ENCODE assay signal across 8 cellular contexts in genomic region chr13:27619093-27619705, GRCh38. TPM values are rescaled to one million over a fixed set of nuclear protein-coding genes. Genes with fewer than 3 reads are reported as not detected.
DNase-seq lines count a peak whose midpoint lies in the region; ATAC-seq and TF ChIP-seq lines count a peak whose summit lies in the region.

No MANE protein-coding gene starts in this region.

- peaks cover 15% of the 10 kb centered on the region for H4K20me1 ChIP-seq in DOHH2 (ENCODE audit: control insufficient read depth, insufficient read depth, low read depth, low read length)
- H4K20me1 ChIP-seq in PC-3 (ENCODE audit: low read length): peaks cover 31% of the 10 kb centered on the region

- no peak for ATAC-seq in PC-3

- H3K9me2 ChIP-seq in DOHH2 (replicated peaks; ENCODE audit: control insufficient read depth, low read length): no peaks in the 10 kb centered on the region
- H3K9me2 ChIP-seq in PC-3 (replicated peaks; ENCODE audit: low read length): no peaks in the 10 kb centered on the region

- no peaks in the 10 kb centered on the region for H3K9me3 ChIP-seq in DOHH2 (ENCODE audit: control insufficient read depth, insufficient read depth, low read length)
- H3K9me3 ChIP-seq in PC-3 (ENCODE audit: low read length): no peaks in the 10 kb centered on the region
- no peaks in the 10 kb centered on the region for H3K9me3 ChIP-seq in parathyroid adenoma (ENCODE audit: control insufficient read depth, low read length)

- DNase-seq in PC-3 (peak; percentile 21), erythroblast (lab: John Stamatoyannopoulos, UW) (peak; percentile 25 to 60), Ammon's horn (ENCODE audit: low spot score) (no peak), NCI-H524 treated with DMSO at 0.1 percent for 48 hours (lab: John Stamatoyannopoulos, UW) (no peak), HuH-7 (ENCODE audit: low spot score) (no peak), putamen (ENCODE audit: low spot score) (no peak)

- H3K27me3 ChIP-seq in DOHH2 (ENCODE audit: control insufficient read depth, low read length) (no peaks in the 10 kb centered on the region), PC-3 (ENCODE audit: low read length) (no peaks in the 10 kb centered on the region), parathyroid adenoma (ENCODE audit: control insufficient read depth, insufficient read depth, low read length) (no peaks in the 10 kb centered on the region)

- CTCF ChIA-PET in PC-3 (lab: Charles Lee): interaction anchor here (0.6 to 1.8 kb wide), 3 partner anchors 24 to 193 kb away, joined by 3 to 8 read pairs (median 3); no protein-coding TSS in a partner anchor

- peaks cover 89% of the 10 kb centered on the region for H3K79me2 ChIP-seq in DOHH2 (ENCODE audit: control insufficient read depth, low read length)
- H3K79me2 ChIP-seq in PC-3 (ENCODE audit: low read length): peaks cover 81% of the 10 kb centered on the region
- H3K79me2 ChIP-seq in parathyroid adenoma: peaks cover 22% of the 10 kb centered on the region

- H2AFZ ChIP-seq in PC-3 (ENCODE audit: low read length): peak overlapping the region; percentile 73
- H2AFZ ChIP-seq in parathyroid adenoma: peak overlapping the region; percentile 75

- H3K9ac ChIP-seq in PC-3 (ENCODE audit: low read length): peak overlapping the region; percentile 93
- H3K9ac ChIP-seq in parathyroid adenoma: no peak overlapping the region

- H3K4me3 ChIP-seq in DOHH2 (ENCODE audit: low read length) (peak overlapping the region; percentile 88), PC-3 (ENCODE audit: low read length) (peak overlapping the region; percentile 94), parathyroid adenoma (ENCODE audit: low read depth, low read length) (peak overlapping the region; percentile 86)

- intact Hi-C loops in PC-3 (cut with micrococcal nuclease): loop anchor here (5.0 kb wide), 2 partner anchors 62 to 87 kb away; no protein-coding TSS in a partner anchor

- no peak for TF ChIP-seq CTCF in DOHH2 (IDR thresholded peaks at IDR 0.05; ENCODE audit: low read depth, low read length, poor library complexity, severe bottlenecking)
- TF ChIP-seq CTCF in PC-3 (conservative IDR thresholded peaks at IDR 0.05; ENCODE audit: low read depth, low read length): no peak
- no peak for TF ChIP-seq CTCF in parathyroid adenoma (IDR thresholded peaks at IDR 0.05)

- H3K36me3 ChIP-seq in DOHH2 (ENCODE audit: control insufficient read depth, low read length) (peaks cover 25% of the 10 kb centered on the region), PC-3 (ENCODE audit: low read depth, low read length) (peaks cover 28% of the 10 kb centered on the region), parathyroid adenoma (ENCODE audit: control insufficient read depth, insufficient read depth, low read length) (no peaks in the 10 kb centered on the region)

- BruUV-seq in PC-3 (replicated peaks; lab: Mats Ljungman, UMichigan): no TSS peak

- H3K4me1 ChIP-seq in DOHH2 (ENCODE audit: control insufficient read depth, low read length): peaks cover 46% of the 10 kb centered on the region
- peaks cover 35% of the 10 kb centered on the region for H3K4me1 ChIP-seq in PC-3 (ENCODE audit: insufficient read depth, low read length)
- peaks cover 3% of the 10 kb centered on the region for H3K4me1 ChIP-seq in parathyroid adenoma

- TF ChIP-seq POLR2A in erythroblast (IDR thresholded peaks at IDR 0.05; ENCODE audit: low read length): no peak

- H3F3A ChIP-seq in DOHH2 (ENCODE audit: control insufficient read depth, insufficient read depth) (peaks cover 7% of the 10 kb centered on the region), PC-3 (ENCODE audit: low read length, unreplicated experiment) (no peaks in the 10 kb centered on the region)

- H3K4me2 ChIP-seq in DOHH2 (ENCODE audit: low read length) (peak overlapping the region; percentile 80), PC-3 (ENCODE audit: low read length) (peak overlapping the region; percentile 93), parathyroid adenoma (ENCODE audit: low read length) (peak overlapping the region; percentile 97)

- H3K27ac ChIP-seq in DOHH2 (ENCODE audit: low read depth, low read length) (no peak overlapping the region), PC-3 (ENCODE audit: low read length) (no peak overlapping the region), parathyroid adenoma (peak overlapping the region; percentile 98)

- POLR2A ChIA-PET in PC-3 (lab: Charles Lee; ENCODE audit: unreplicated experiment): no interaction called here

RNA-seq across cellular contexts. Expression of gene LNX2, which starts 1.1 kb away (rescaled TPM):
- total RNA-seq in PC-3 (2014; rRNA removed): 5.8 and 6.0 TPM in 2 replicates

RNA-seq across cellular contexts. Expression of gene POLR1D, which starts 2.5 kb away (rescaled TPM):
- total RNA-seq in PC-3 (2014; rRNA removed): 97.2 and 97.9 TPM in 2 replicates

Comparison
In these comparisons a context has a peak if more than half of its experiments do, and no peak if none do; other contexts are left out.
1. DNase-seq: peak in PC-3 (single experiment) and erythroblast (2 of 2); none in Ammon's horn (single experiment), NCI-H524 treated with DMSO at 0.1 percent for 48 hours (single experiment), HuH-7 (single experiment) and putamen (single experiment).
2. Peak in every context shown above with its lines, with median percentiles within 50 percentile points of each other: H3K4me2 ChIP-seq and H3K4me3 ChIP-seq.